Comparison of ENCODE assay signal across 19 cellular contexts in genomic region chr1:41977329-41977728, GRCh38. TPM values are rescaled to one million over a fixed set of nuclear protein-coding genes. Genes with fewer than 3 reads are reported as not detected.
A peak's percentile ranks its signal among the peaks of the same experiment; 100 is the strongest.
DNase-seq lines count a peak whose midpoint lies in the region; ATAC-seq, FAIRE-seq and TF ChIP-seq lines count a peak whose summit lies in the region.
"Had no signal": no experiment of that assay in that cellular context is flagged by ENCODE, and none has a peak within 500 bp of the region (broad histone marks: within the 10 kb centered on the region; RNA-seq: fewer than 3 reads in every experiment).

No MANE protein-coding gene starts in this region.

- no peak for TF ChIP-seq RAD21 in GM12878 (IDR thresholded peaks at IDR 0.05; ENCODE audit: insufficient read depth, low read depth, low read length)

- WGBS in GM12878 (ENCODE audit: insufficient coverage, insufficient replicate concordance, low lambda C conversion rate, missing lambda C conversion rate), result 21% methylated on average over 4 of the region's 4 CpGs

- CTCF ChIA-PET in GM12878 (lab: Yijun Ruan, JAX), result interaction anchor here (0.7 to 1.3 kb wide), 4 partner anchors 12 to 50 kb away, joined by 3 to 4 read pairs (median 3); no protein-coding TSS in a partner anchor

- peak; percentile 97 for DNase-seq in DMS53 treated with DMSO at 0.1 percent for 48 hours (lab: John Stamatoyannopoulos, UW; ENCODE audit: unreplicated experiment)
- DNase-seq in NCI-H128 (lab: John Stamatoyannopoulos, UW; ENCODE audit: unreplicated experiment), result peak; percentile 73
- peak; percentile 96 for DNase-seq in NCI-H2171 treated with DMSO at 0.1 percent for 48 hours (lab: John Stamatoyannopoulos, UW)
- no peak for DNase-seq in GM12878 (ENCODE audit: low read depth, low spot score)
- no peak for DNase-seq in activated CD4-positive, CD25-positive, alpha-beta regulatory T cell treated with anti-CD3 and anti-CD28 coated beads, Interleukin-2, amount 50 U/mL, for 72 hours
- DNase-seq: activated naive CD8-positive, alpha-beta T cell treated with anti-CD3 and anti-CD28 coated beads, Interleukin-2, amount 50 U/mL, for 24 hours; CD4-positive, alpha-beta memory T cell; foreskin keratinocyte; left cardiac atrium; midbrain; SJCRH30; stimulated activated CD8-positive, alpha-beta memory T cell treated with anti-CD3 and anti-CD28 coated beads, Interleukin-4, amount 100 ng/mL, for 48 hours; substantia nigra had no signal

- no peaks in the 10 kb centered on the region for H3K79me2 ChIP-seq in GM12878 (ENCODE audit: control insufficient read depth, insufficient read depth, low read length)

- no peak overlapping the region for H3K4me3 ChIP-seq in GM12878
- H3K4me3 ChIP-seq: SJCRH30, vagina had no signal

- SMC1A ChIA-PET in GM12878 (lab: Charles Lee; ENCODE audit: uncharacterized antibody, unreplicated experiment), result interaction anchor here (0.8 to 1.7 kb wide), 4 partner anchors 20 to 37 kb away, joined by 3 to 6 read pairs (median 3); no protein-coding TSS in a partner anchor

- ATAC-seq in GM12878 (peak; percentile 70), GM21576 (IDR thresholded peaks at IDR 0.05; ENCODE audit: unreplicated experiment) (no peak), GM21825 (IDR thresholded peaks at IDR 0.05; ENCODE audit: unreplicated experiment) (no peak), HG02973 (IDR thresholded peaks at IDR 0.05; ENCODE audit: unreplicated experiment) (no peak)
- ATAC-seq: activated naive CD8-positive, alpha-beta T cell treated with anti-CD3 and anti-CD28 coated beads, Interleukin-2, amount 50 U/mL, for 24 hours; activated T-helper 17 cell treated with anti-CD3 and anti-CD28 coated beads, Interleukin-2, amount 50 U/mL, for 72 hours; foreskin keratinocyte; left cardiac atrium had no signal

- H3K27me3 ChIP-seq in GM12878 (replicated peaks in 1 of 2; ENCODE audit: control insufficient read depth in 2 of 2, insufficient read depth in 2 of 2, low read length in 1 of 2), result no peaks in the 10 kb centered on the region
- H3K27me3 ChIP-seq: SJCRH30, vagina had no signal

- no peak overlapping the region for H2AFZ ChIP-seq in GM12878 (ENCODE audit: control insufficient read depth, low read depth, low read length)

- peak overlapping the region; percentile 12 for H3K4me2 ChIP-seq in GM12878 (ENCODE audit: control insufficient read depth, insufficient read depth)

- no peak for TF ChIP-seq CTCF in GM12878 (IDR thresholded peaks at IDR 0.05 in 2 of 3, conservative IDR thresholded peaks at IDR 0.05 in 1 of 3; ENCODE audit: control insufficient read depth in 2 of 3, extremely low read depth in 1 of 3, insufficient read depth in 1 of 3, low read depth in 3 of 3, low read length in 3 of 3)

- H3K9ac ChIP-seq in GM12878 (ENCODE audit: control insufficient read depth, insufficient read depth, low read length), result no peak overlapping the region

- TF ChIP-seq POLR2A in GM12878 (IDR thresholded peaks at IDR 0.05; ENCODE audit: low read depth, low read length), result no peak

- no peak for TF ChIP-seq EP300 in GM12878 (IDR thresholded peaks at IDR 0.05; ENCODE audit: borderline replicate concordance in 1 of 2, control insufficient read depth in 1 of 2, low read depth in 2 of 2, low read length in 2 of 2)

- intact Hi-C loops in GM12878 (cut with micrococcal nuclease; ENCODE audit: unreplicated experiment), result loop anchor here (1.0 kb wide), 1 partner anchor 58 kb away; no protein-coding TSS in a partner anchor

- H3K36me3 ChIP-seq in GM12878 (ENCODE audit: control insufficient read depth in 2 of 2, insufficient read depth in 2 of 2, low read length in 1 of 2), result no peaks in the 10 kb centered on the region
- H3K36me3 ChIP-seq: SJCRH30, vagina had no signal

- no peaks in the 10 kb centered on the region for H3K9me3 ChIP-seq in GM12878 (replicated peaks; ENCODE audit: control insufficient read depth, insufficient read depth, low read length)
- H3K9me3 ChIP-seq: SJCRH30, vagina had no signal

- in situ Hi-C loops in GM12878 (cut with MboI), result no loop called here

- H3K4me1 ChIP-seq in GM12878 (ENCODE audit: control insufficient read depth, insufficient read depth, low read length), result peaks cover 10% of the 10 kb centered on the region
- H3K4me1 ChIP-seq: foreskin keratinocyte, SJCRH30, vagina had no signal

- no peaks in the 10 kb centered on the region for H4K20me1 ChIP-seq in GM12878 (ENCODE audit: control insufficient read depth, insufficient read depth)

- no peak for FAIRE-seq in GM12878 (lab: Jason Lieb, UNC)
- FAIRE-seq: endothelial cell of umbilical vein had no signal

- no TSS peak for BruUV-seq in GM12878 (replicated peaks; lab: Mats Ljungman, UMichigan)

- RAD21 ChIA-PET in GM12878 (lab: Charles Lee; ENCODE audit: unreplicated experiment), result interaction anchor here (1.1 to 1.4 kb wide), 2 partner anchors 27 to 57 kb away, joined by 3 read pairs; no protein-coding TSS in a partner anchor

- H3K27ac ChIP-seq in GM12878 (ENCODE audit: control insufficient read depth, insufficient read depth), result no peak overlapping the region
- H3K27ac ChIP-seq: foreskin keratinocyte, SJCRH30, vagina had no signal

- POLR2A ChIA-PET in GM12878 (lab: Charles Lee), result interaction anchor here (1.1 kb wide), 1 partner anchor 19 kb away, joined by 3 read pairs; no protein-coding TSS in a partner anchor

TF ChIP-seq in GM12878, 131 proteins besides CTCF, POLR2A, EP300 and RAD21 (continues in another document):
- TF ChIP-seq KDM1A (IDR thresholded peaks at IDR 0.05; ENCODE audit: borderline replicate concordance) (no peak), NBN (IDR thresholded peaks at IDR 0.05) (no peak), EED (IDR thresholded peaks at IDR 0.05; ENCODE audit: low read depth) (peak; percentile 50; the same call in 1 of the 2 replicates), POU2F2 (IDR thresholded peaks at IDR 0.05; ENCODE audit: borderline replicate concordance, low read depth, low read length) (no peak), ZNF622 (IDR thresholded peaks at IDR 0.05) (no peak), IRF4 (IDR thresholded peaks at IDR 0.05; ENCODE audit: low read depth, low read length) (no peak), CBX5 (IDR thresholded peaks at IDR 0.05; ENCODE audit: low read depth) (no peak), ETV6 (conservative IDR thresholded peaks at IDR 0.05 in 1 of 2, IDR thresholded peaks at IDR 0.05 in 1 of 2; ENCODE audit: borderline replicate concordance in 1 of 2, low read depth in 1 of 2) (peak in 1 of 2 experiments; percentile 52; a peak in 1 of 4 replicates), ASH2L (IDR thresholded peaks at IDR 0.05; ENCODE audit: borderline replicate concordance, low read depth) (no peak), FOXK2 (IDR thresholded peaks at IDR 0.05) (no peak), MEF2B (IDR thresholded peaks at IDR 0.05; ENCODE audit: partially characterized antibody, poor library complexity, severe bottlenecking) (no peak), SUZ12 (IDR thresholded peaks at IDR 0.05; ENCODE audit: unreplicated experiment) (no peak), NR2F1 (conservative IDR thresholded peaks at IDR 0.05) (no peak), LARP7 (IDR thresholded peaks at IDR 0.05) (no peak), TARDBP (IDR thresholded peaks at IDR 0.05; ENCODE audit: borderline replicate concordance) (no peak), IKZF1 (conservative IDR thresholded peaks at IDR 0.05) (peak; percentile 28; the same call in 1 of the 2 replicates), BCLAF1 (IDR thresholded peaks at IDR 0.05) (no peak)

RNA-seq across cellular contexts. Expression of gene HIVEP3, which starts 58.6 kb away (rescaled TPM):
- total RNA-seq in GM12878 (2013; cell fraction: nucleolus; rRNA removed), result 42.5 and 46.4 TPM in 2 replicates
- 2.8 and 2.9 TPM in 2 replicates for total RNA-seq in GM12878 (2014; rRNA removed)
- 3.4 and 3.5 TPM in 2 replicates for total RNA-seq in GM12878 (2014; rRNA removed; fragmentation: Illumina TruSeq; extraction: Trizol)
- total RNA-seq in GM12878 (2021), result 13.6 and 13.8 TPM in 2 replicates
- polyA plus RNA-seq in GM12878 (2011; ENCODE audit: low read depth), result 1.8 TPM
- polyA plus RNA-seq in GM12878 (2011; rRNA removed), result 3.5 and 4.3 TPM in 2 replicates
- polyA plus RNA-seq in GM12878 (2011; cell fraction: cytosol; rRNA removed), result 5.4 and 6.8 TPM in 2 replicates
- polyA plus RNA-seq in GM12878 (2011; cell fraction: nucleus; rRNA removed), result 7.7 and 9.8 TPM in 2 replicates
- 4.9 and 5.2 TPM in 2 replicates for polyA plus RNA-seq in GM12878 (2012)
- polyA plus RNA-seq in GM12878 (2014; fragmentation: Illumina TruSeq; extraction: Trizol), result 7.4 and 8.6 TPM in 2 replicates
- 1 to 10 TPM; 1.8 to 2.2 TPM for polyA plus RNA-seq in GM12878 (2014; fragmentation: Nextera tagmentation; extraction: Ambion mirVana)
- polyA plus RNA-seq in GM12878 (2014; rRNA removed), result 6.0 and 7.7 TPM in 2 replicates
- polyA plus RNA-seq in GM12878 (2016; fragmentation: Nextera tagmentation; extraction: Ambion mirVana), result 1 to 10 TPM; 3.0 to 4.3 TPM
- polyA minus RNA-seq in GM12878 (2011; rRNA and poly(A)+ RNA removed), result 11.4 and 11.5 TPM in 2 replicates
- 5.5 and 5.6 TPM in 2 replicates for polyA minus RNA-seq in GM12878 (2011; cell fraction: cytosol; rRNA and poly(A)+ RNA removed)
- polyA minus RNA-seq in GM12878 (2011; cell fraction: nucleus; rRNA and poly(A)+ RNA removed), result 6.0 and 17.6 TPM in 2 replicates

Comparison
In these comparisons a context has a peak if more than half of its experiments do, and no peak if none do; other contexts are left out.
1. DNase-seq: peak in DMS53 treated with DMSO at 0.1 percent for 48 hours (single experiment), NCI-H128 (single experiment) and NCI-H2171 treated with DMSO at 0.1 percent for 48 hours (single experiment); none in GM12878 (single experiment) and activated CD4-positive, CD25-positive, alpha-beta regulatory T cell treated with anti-CD3 and anti-CD28 coated beads, Interleukin-2, amount 50 U/mL, for 72 hours (single experiment).